1 cellular context compared by ENCODE assay signal in the genomic region with DNA sequence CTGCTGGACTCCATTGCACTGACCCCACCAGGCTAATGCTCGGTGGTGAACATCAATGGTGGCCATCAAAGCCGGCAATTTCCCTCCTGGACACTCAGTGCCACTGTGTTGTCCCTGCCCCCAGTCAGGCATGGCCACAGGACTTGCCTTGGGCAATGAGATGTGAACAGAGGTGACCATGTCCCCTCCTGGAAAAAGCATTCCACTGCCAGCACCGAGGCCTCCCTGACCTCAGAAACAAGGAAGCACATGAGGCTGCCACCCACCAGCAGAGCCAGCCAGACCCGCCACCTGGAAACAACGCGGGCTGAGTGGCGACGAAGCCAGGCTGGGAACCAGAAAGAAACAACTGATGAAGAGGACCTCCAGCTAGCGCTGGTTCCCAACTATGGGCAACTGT.
TF ChIP-seq lines count a peak whose summit lies in the region.

No MANE protein-coding gene starts in this region.

TF ChIP-seq in WTC11, 78 proteins besides CTCF, POLR2A, EP300 and RAD21 (continued from another document):
- TF ChIP-seq E2F1 (CRISPR knock-in tag; IDR thresholded peaks at IDR 0.05) (no peak), ATF3 (CRISPR knock-in tag; conservative IDR thresholded peaks at IDR 0.05) (no peak), GABPB1 (CRISPR knock-in tag; IDR thresholded peaks at IDR 0.05) (no peak), FOXJ3 (CRISPR knock-in tag; IDR thresholded peaks at IDR 0.05; ENCODE audit: borderline replicate concordance) (no peak), ZNF423 (CRISPR knock-in tag; IDR thresholded peaks at IDR 0.05) (no peak), E2F4 (CRISPR knock-in tag; IDR thresholded peaks at IDR 0.05; ENCODE audit: borderline replicate concordance, low read depth) (no peak), NR2C2 (CRISPR knock-in tag; IDR thresholded peaks at IDR 0.05) (no peak), ZNF317 (CRISPR knock-in tag; IDR thresholded peaks at IDR 0.05; ENCODE audit: borderline replicate concordance, low read depth) (no peak)
- TF ChIP-seq, protein P1, sequence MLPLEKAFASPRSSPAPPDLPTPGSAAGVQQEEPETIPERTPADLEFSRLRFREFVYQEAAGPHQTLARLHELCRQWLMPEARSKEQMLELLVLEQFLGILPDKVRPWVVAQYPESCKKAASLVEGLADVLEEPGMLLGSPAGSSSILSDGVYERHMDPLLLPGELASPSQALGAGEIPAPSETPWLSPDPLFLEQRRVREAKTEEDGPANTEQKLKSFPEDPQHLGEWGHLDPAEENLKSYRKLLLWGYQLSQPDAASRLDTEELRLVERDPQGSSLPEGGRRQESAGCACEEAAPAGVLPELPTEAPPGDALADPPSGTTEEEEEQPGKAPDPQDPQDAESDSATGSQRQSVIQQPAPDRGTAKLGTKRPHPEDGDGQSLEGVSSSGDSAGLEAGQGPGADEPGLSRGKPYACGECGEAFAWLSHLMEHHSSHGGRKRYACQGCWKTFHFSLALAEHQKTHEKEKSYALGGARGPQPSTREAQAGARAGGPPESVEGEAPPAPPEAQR (CRISPR knock-in tag; IDR thresholded peaks at IDR 0.05): no peak
